22 cellular contexts compared by ENCODE assay signal in the genomic region with DNA sequence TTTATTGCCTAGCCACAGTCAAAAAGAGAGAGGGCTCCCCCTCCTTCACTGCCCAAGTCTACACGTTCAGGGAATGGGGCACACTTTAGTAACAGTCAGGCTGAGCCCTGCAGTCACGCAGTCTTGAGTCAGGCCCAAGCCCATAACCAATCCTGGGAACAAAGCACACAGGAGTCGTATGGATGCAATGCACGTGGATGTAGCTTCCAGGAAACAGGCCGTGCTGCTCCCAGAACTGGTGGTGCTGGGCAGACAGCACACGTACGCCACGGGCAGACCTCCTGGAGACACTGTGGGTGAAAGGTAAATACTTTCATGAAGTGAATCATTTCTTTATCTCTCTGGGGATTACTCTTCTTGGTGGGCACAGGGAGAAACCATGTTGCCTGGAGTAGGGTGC.
"Had no signal": no experiment of that assay in that cellular context is flagged by ENCODE, and none has a peak within 500 bp of the region (broad histone marks: within the 10 kb centered on the region; RNA-seq: fewer than 3 reads in every experiment).

No MANE protein-coding gene starts in this region.

- H3K36me3 ChIP-seq: brain microvascular endothelial cell, left lung, transverse colon had no signal

- H3K4me3 Mint-ChIP-seq: activated CD4-positive, alpha-beta memory T cell treated with anti-CD3 and anti-CD28 coated beads for 36 hours; activated naive CD8-positive, alpha-beta T cell treated with anti-CD3 and anti-CD28 coated beads, Interleukin-2, amount 10 ng/mL, durations not matched to agents 7 days and 5 days; activated T-cell treated with anti-CD3 and anti-CD28 coated beads, Interleukin-2, amount 50 U/mL, for 4 hours; memory B cell; naive thymus-derived CD8-positive, alpha-beta T cell had no signal

- H3K9me3 Mint-ChIP-seq: activated CD4-positive, alpha-beta memory T cell treated with anti-CD3 and anti-CD28 coated beads for 36 hours; activated naive CD8-positive, alpha-beta T cell treated with anti-CD3 and anti-CD28 coated beads, Interleukin-2, amount 10 ng/mL, durations not matched to agents 7 days and 5 days; activated T-cell treated with anti-CD3 and anti-CD28 coated beads, Interleukin-2, amount 50 U/mL, for 4 hours; memory B cell; naive thymus-derived CD8-positive, alpha-beta T cell had no signal

- H3K36me3 Mint-ChIP-seq: activated CD4-positive, alpha-beta memory T cell treated with anti-CD3 and anti-CD28 coated beads for 36 hours; memory B cell; naive thymus-derived CD8-positive, alpha-beta T cell had no signal

- H3K4me3 ChIP-seq: left lung, skin epidermis, transverse colon had no signal

- H3K27me3 Mint-ChIP-seq: activated CD4-positive, alpha-beta memory T cell treated with anti-CD3 and anti-CD28 coated beads for 36 hours; activated naive CD8-positive, alpha-beta T cell treated with anti-CD3 and anti-CD28 coated beads, Interleukin-2, amount 10 ng/mL, durations not matched to agents 7 days and 5 days had no signal

- H3K27ac Mint-ChIP-seq: activated CD4-positive, alpha-beta memory T cell treated with anti-CD3 and anti-CD28 coated beads for 36 hours; activated naive CD8-positive, alpha-beta T cell treated with anti-CD3 and anti-CD28 coated beads, Interleukin-2, amount 10 ng/mL, durations not matched to agents 7 days and 5 days; memory B cell; naive thymus-derived CD8-positive, alpha-beta T cell had no signal

- H3K27me3 ChIP-seq: brain microvascular endothelial cell, transverse colon had no signal

- H3K27ac ChIP-seq: brain microvascular endothelial cell, left lung, transverse colon had no signal

- H3K9me3 ChIP-seq: left lung, transverse colon had no signal

- ATAC-seq: activated T-cell treated with anti-CD3 and anti-CD28 coated beads, Interleukin-2, amount 50 U/mL, for 4 hours; left lung; naive thymus-derived CD8-positive, alpha-beta T cell; SK-N-SH treated with all-trans-retinoic acid at 6 μM for 48 hours had no signal

- DNase-seq: activated CD4-positive, alpha-beta memory T cell treated with anti-CD3 and anti-CD28 coated beads for 36 hours; activated CD4-positive, alpha-beta T cell treated with anti-CD3 and anti-CD28 coated beads for 1 hour; activated gamma-delta T cell; activated naive CD8-positive, alpha-beta T cell treated with anti-CD3 and anti-CD28 coated beads, Interleukin-2, amount 10 ng/mL, durations not matched to agents 7 days and 5 days; activated T-cell treated with anti-CD3 and anti-CD28 coated beads, Interleukin-2, amount 50 U/mL, for 4 hours; anterior cingulate cortex; brain microvascular endothelial cell; erythroblast; islet precursor cell; left lung; naive thymus-derived CD8-positive, alpha-beta T cell; posterior cingulate gyrus; stimulated activated CD4-positive, alpha-beta T cell treated with anti-CD3 and anti-CD28 coated beads, Interleukin-15, amount 100 ng/mL, for 24 hours; stimulated activated CD4-positive, alpha-beta T cell treated with anti-CD3 and anti-CD28 coated beads, Interleukin-4, amount 100 ng/mL, for 24 hours; stimulated activated naive CD4-positive, alpha-beta T cell treated with Interleukin-2 at 50 U/mL for 16 hours; substantia nigra; T-helper 1 cell; T1000; transverse colon had no signal

- H3K4me1 ChIP-seq: transverse colon had no signal
